1 cellular context compared by ENCODE assay signal in the genomic region with DNA sequence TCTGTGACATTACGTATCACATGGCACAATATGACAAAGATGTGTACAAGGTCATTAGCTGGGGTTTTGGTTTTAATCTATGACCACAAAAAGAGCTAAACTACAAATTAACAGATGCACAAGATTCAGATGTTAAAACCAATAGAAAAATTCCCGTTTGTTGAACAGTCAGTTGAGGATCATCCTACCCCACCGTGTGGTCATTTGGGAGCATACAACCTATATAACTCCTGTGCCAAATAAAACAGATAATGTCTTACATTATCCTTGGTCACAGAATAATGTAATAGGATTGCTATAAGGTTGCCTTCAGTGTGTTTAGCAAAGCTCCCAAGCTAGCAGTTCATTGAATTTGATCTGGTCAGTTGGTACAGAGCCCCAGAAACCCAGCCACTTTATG.
TF ChIP-seq lines count a peak whose summit lies in the region.

No MANE protein-coding gene starts in this region.

TF ChIP-seq in HCT116, 20 proteins besides CTCF, POLR2A, EP300 and RAD21:
- no peak for TF ChIP-seq MAX (IDR thresholded peaks at IDR 0.05)
- TF ChIP-seq, protein P1, sequence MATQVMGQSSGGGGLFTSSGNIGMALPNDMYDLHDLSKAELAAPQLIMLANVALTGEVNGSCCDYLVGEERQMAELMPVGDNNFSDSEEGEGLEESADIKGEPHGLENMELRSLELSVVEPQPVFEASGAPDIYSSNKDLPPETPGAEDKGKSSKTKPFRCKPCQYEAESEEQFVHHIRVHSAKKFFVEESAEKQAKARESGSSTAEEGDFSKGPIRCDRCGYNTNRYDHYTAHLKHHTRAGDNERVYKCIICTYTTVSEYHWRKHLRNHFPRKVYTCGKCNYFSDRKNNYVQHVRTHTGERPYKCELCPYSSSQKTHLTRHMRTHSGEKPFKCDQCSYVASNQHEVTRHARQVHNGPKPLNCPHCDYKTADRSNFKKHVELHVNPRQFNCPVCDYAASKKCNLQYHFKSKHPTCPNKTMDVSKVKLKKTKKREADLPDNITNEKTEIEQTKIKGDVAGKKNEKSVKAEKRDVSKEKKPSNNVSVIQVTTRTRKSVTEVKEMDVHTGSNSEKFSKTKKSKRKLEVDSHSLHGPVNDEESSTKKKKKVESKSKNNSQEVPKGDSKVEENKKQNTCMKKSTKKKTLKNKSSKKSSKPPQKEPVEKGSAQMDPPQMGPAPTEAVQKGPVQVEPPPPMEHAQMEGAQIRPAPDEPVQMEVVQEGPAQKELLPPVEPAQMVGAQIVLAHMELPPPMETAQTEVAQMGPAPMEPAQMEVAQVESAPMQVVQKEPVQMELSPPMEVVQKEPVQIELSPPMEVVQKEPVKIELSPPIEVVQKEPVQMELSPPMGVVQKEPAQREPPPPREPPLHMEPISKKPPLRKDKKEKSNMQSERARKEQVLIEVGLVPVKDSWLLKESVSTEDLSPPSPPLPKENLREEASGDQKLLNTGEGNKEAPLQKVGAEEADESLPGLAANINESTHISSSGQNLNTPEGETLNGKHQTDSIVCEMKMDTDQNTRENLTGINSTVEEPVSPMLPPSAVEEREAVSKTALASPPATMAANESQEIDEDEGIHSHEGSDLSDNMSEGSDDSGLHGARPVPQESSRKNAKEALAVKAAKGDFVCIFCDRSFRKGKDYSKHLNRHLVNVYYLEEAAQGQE (IDR thresholded peaks at IDR 0.05; ENCODE audit: low read depth): no peak
- no peak for TF ChIP-seq CBX3 (IDR thresholded peaks at IDR 0.05; ENCODE audit: low read depth)
- no peak for TF ChIP-seq EZH2 (IDR thresholded peaks at IDR 0.05)
- TF ChIP-seq, protein P2, sequence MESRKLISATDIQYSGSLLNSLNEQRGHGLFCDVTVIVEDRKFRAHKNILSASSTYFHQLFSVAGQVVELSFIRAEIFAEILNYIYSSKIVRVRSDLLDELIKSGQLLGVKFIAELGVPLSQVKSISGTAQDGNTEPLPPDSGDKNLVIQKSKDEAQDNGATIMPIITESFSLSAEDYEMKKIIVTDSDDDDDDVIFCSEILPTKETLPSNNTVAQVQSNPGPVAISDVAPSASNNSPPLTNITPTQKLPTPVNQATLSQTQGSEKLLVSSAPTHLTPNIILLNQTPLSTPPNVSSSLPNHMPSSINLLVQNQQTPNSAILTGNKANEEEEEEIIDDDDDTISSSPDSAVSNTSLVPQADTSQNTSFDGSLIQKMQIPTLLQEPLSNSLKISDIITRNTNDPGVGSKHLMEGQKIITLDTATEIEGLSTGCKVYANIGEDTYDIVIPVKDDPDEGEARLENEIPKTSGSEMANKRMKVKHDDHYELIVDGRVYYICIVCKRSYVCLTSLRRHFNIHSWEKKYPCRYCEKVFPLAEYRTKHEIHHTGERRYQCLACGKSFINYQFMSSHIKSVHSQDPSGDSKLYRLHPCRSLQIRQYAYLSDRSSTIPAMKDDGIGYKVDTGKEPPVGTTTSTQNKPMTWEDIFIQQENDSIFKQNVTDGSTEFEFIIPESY (IDR thresholded peaks at IDR 0.05; ENCODE audit: extremely low read depth, insufficient replicate concordance, low read length): no peak
- TF ChIP-seq CEBPB (IDR thresholded peaks at IDR 0.05; ENCODE audit: low read depth): no peak
- TF ChIP-seq FOSL1 (IDR thresholded peaks at IDR 0.05; ENCODE audit: low read depth): no peak
